In the genomic region with DNA sequence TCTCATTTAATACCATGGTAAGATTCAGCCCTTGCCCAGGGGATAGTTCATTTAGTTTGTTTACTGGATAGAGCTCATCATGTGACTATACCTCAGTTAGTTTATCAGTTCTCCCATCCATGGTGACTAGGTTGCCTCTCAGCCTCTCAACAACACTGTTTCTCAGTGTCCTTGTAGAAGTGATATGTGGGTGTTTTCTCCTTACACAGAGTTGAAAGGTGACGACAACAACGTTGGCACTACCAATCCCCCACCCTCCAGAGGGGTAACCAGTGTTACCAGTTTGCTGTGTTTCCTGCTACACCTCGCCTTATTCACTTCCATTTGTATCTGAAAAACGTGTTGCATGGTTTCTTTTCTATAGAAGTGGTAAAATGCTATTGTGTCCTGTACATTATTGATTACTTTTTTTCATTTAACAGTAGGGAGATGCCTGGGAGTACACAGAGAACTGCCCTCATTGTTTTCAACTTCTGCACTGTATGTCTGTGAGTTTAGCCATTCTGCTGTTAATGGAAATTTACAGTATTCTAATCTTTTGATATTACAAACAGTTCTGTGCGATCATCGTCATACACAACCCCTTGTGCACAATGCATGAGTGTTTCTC, we compare ENCODE assay signal across 1 cellular context.
TF ChIP-seq lines count a peak whose summit lies in the region.

No MANE protein-coding gene starts in this region.

TF ChIP-seq in K562, 482 proteins besides CTCF, POLR2A, EP300 and RAD21 (continued from another document):
- peak; percentile 14; the same call in 1 of the 2 replicates for TF ChIP-seq RAD51 (IDR thresholded peaks at IDR 0.05; ENCODE audit: borderline replicate concordance, low read depth)
- TF ChIP-seq PURB (CRISPR knock-in tag; IDR thresholded peaks at IDR 0.05; ENCODE audit: low read depth) = no peak
- no peak for TF ChIP-seq ZNF778 (CRISPR knock-in tag; IDR thresholded peaks at IDR 0.05)
- 0 out of 4 replicates have a peak, but pooled peaks of 1 of the 2 experiments have one; percentile 8 for TF ChIP-seq TRIM24 (IDR thresholded peaks at IDR 0.05)
- 0 out of 2 replicates have a peak, but pooled peaks have one; percentile 14 for TF ChIP-seq MYNN (IDR thresholded peaks at IDR 0.05)
- TF ChIP-seq MYNN (CRISPR knock-in tag; IDR thresholded peaks at IDR 0.05) = no peak
- TF ChIP-seq ILF3 (IDR thresholded peaks at IDR 0.05; ENCODE audit: borderline replicate concordance) = 0 out of 2 replicates have a peak, but pooled peaks have one; percentile 23
- no peak for TF ChIP-seq ADNP (tag; IDR thresholded peaks at IDR 0.05)
- no peak for TF ChIP-seq NFYB (IDR thresholded peaks at IDR 0.05; ENCODE audit: extremely low read depth, insufficient read length)
- TF ChIP-seq, protein P1, sequence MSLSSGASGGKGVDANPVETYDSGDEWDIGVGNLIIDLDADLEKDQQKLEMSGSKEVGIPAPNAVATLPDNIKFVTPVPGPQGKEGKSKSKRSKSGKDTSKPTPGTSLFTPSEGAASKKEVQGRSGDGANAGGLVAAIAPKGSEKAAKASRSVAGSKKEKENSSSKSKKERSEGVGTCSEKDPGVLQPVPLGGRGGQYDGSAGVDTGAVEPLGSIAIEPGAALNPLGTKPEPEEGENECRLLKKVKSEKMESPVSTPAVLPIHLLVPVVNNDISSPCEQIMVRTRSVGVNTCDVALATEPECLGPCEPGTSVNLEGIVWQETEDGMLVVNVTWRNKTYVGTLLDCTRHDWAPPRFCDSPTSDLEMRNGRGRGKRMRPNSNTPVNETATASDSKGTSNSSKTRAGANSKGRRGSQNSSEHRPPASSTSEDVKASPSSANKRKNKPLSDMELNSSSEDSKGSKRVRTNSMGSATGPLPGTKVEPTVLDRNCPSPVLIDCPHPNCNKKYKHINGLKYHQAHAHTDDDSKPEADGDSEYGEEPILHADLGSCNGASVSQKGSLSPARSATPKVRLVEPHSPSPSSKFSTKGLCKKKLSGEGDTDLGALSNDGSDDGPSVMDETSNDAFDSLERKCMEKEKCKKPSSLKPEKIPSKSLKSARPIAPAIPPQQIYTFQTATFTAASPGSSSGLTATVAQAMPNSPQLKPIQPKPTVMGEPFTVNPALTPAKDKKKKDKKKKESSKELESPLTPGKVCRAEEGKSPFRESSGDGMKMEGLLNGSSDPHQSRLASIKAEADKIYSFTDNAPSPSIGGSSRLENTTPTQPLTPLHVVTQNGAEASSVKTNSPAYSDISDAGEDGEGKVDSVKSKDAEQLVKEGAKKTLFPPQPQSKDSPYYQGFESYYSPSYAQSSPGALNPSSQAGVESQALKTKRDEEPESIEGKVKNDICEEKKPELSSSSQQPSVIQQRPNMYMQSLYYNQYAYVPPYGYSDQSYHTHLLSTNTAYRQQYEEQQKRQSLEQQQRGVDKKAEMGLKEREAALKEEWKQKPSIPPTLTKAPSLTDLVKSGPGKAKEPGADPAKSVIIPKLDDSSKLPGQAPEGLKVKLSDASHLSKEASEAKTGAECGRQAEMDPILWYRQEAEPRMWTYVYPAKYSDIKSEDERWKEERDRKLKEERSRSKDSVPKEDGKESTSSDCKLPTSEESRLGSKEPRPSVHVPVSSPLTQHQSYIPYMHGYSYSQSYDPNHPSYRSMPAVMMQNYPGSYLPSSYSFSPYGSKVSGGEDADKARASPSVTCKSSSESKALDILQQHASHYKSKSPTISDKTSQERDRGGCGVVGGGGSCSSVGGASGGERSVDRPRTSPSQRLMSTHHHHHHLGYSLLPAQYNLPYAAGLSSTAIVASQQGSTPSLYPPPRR (CRISPR knock-in tag; IDR thresholded peaks at IDR 0.05; ENCODE audit: borderline replicate concordance) = no peak
- TF ChIP-seq CCNT2 (IDR thresholded peaks at IDR 0.05; ENCODE audit: borderline replicate concordance, extremely low read depth, insufficient read length, low read depth, low read length) = peak; percentile 27
- no peak for TF ChIP-seq NR1H2 (CRISPR knock-in tag; IDR thresholded peaks at IDR 0.05)
- TF ChIP-seq PTRF (tag; IDR thresholded peaks at IDR 0.05) = no peak
- no peak for TF ChIP-seq RFX7 (CRISPR knock-in tag; IDR thresholded peaks at IDR 0.05)
- peak; percentile 54 for TF ChIP-seq POLR2B (IDR thresholded peaks at IDR 0.05; ENCODE audit: low read depth, partially characterized antibody)
- TF ChIP-seq, protein P2, sequence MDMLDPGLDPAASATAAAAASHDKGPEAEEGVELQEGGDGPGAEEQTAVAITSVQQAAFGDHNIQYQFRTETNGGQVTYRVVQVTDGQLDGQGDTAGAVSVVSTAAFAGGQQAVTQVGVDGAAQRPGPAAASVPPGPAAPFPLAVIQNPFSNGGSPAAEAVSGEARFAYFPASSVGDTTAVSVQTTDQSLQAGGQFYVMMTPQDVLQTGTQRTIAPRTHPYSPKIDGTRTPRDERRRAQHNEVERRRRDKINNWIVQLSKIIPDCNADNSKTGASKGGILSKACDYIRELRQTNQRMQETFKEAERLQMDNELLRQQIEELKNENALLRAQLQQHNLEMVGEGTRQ (CRISPR knock-in tag; IDR thresholded peaks at IDR 0.05) = no peak
- TF ChIP-seq ZBED1 (IDR thresholded peaks at IDR 0.05) = no peak
- TF ChIP-seq SLC30A9 (CRISPR knock-in tag; IDR thresholded peaks at IDR 0.05) = no peak
- TF ChIP-seq PRMT5 (CRISPR knock-in tag; IDR thresholded peaks at IDR 0.05) = no peak
- TF ChIP-seq HCFC1 (IDR thresholded peaks at IDR 0.05; ENCODE audit: low read depth, low read length) = no peak
- TF ChIP-seq IRF2 (CRISPR knock-in tag; IDR thresholded peaks at IDR 0.05) = no peak
- TF ChIP-seq TEAD4 (IDR thresholded peaks at IDR 0.05; ENCODE audit: low read length) = no peak
- TF ChIP-seq TEAD4 (CRISPR knock-in tag; IDR thresholded peaks at IDR 0.05; ENCODE audit: borderline replicate concordance) = no peak
- no peak for TF ChIP-seq NFE2L1 (tag; IDR thresholded peaks at IDR 0.05; ENCODE audit: borderline replicate concordance, low read depth)
- TF ChIP-seq PTTG1 (tag; IDR thresholded peaks at IDR 0.05; ENCODE audit: low read depth) = no peak
- 0 out of 2 replicates have a peak, but pooled peaks have one; percentile 11 for TF ChIP-seq HBP1 (CRISPR knock-in tag; IDR thresholded peaks at IDR 0.05)
- TF ChIP-seq ZFP91 (CRISPR knock-in tag; IDR thresholded peaks at IDR 0.05) = no peak
- TF ChIP-seq TOE1 (IDR thresholded peaks at IDR 0.05; ENCODE audit: borderline replicate concordance) = peak; percentile 28; the same call in 1 of the 2 replicates
- no peak for TF ChIP-seq TOE1 (CRISPR knock-in tag; IDR thresholded peaks at IDR 0.05; ENCODE audit: borderline replicate concordance, low read depth)
